ENCODE assay signal across 12 cellular contexts in genomic region chr2:127515383-127515915, GRCh38. TPM values are rescaled to one million over a fixed set of nuclear protein-coding genes. Genes with fewer than 3 reads are reported as not detected.
A peak's percentile ranks its signal among the peaks of the same experiment; 100 is the strongest.
DNase-seq lines count a peak whose midpoint lies in the region; ATAC-seq and TF ChIP-seq lines count a peak whose summit lies in the region.
"Had no signal": no experiment of that assay in that cellular context is flagged by ENCODE, and none has a peak within 500 bp of the region (broad histone marks: within the 10 kb centered on the region; RNA-seq: fewer than 3 reads in every experiment).

No MANE protein-coding gene starts in this region.

- H3K27me3 ChIP-seq in SJSA1 (replicated peaks) = no peaks in the 10 kb centered on the region
- H3K27me3 ChIP-seq: neutrophil had no signal

- H3K9me3 Mint-ChIP-seq in osteocyte (ENCODE audit: unreplicated experiment) = no peaks in the 10 kb centered on the region

- ATAC-seq in GM19324 (IDR thresholded peaks at IDR 0.05; ENCODE audit: low FRiP score, unreplicated experiment) (no peak), HG03108 (IDR thresholded peaks at IDR 0.05; ENCODE audit: unreplicated experiment) (no peak)
- ATAC-seq: activated CD4-positive, alpha-beta T cell treated with anti-CD3 and anti-CD28 coated beads for 36 hours; K562 had no signal

- H3K27ac ChIP-seq in SJSA1 = peak overlapping the region; percentile 87
- H3K27ac ChIP-seq: neutrophil had no signal

- H3K4me1 Mint-ChIP-seq in osteocyte (ENCODE audit: unreplicated experiment) = peaks cover 30% of the 10 kb centered on the region

- H3K4me3 ChIP-seq in AG09309 (ENCODE audit: control insufficient read depth, low read depth, low read length) = no peak overlapping the region
- H3K4me3 ChIP-seq in SJSA1 = no peak overlapping the region
- peak overlapping the region; percentile 26 for H3K4me3 ChIP-seq in fibroblast of the aortic adventitia (ENCODE audit: low read depth, low read length)
- H3K4me3 ChIP-seq: K562 had no signal

- TF ChIP-seq CTCF in AG09309 (IDR thresholded peaks at IDR 0.05; ENCODE audit: control insufficient read depth, insufficient read depth, low read depth, low read length, missing control alignments) = no peak
- no peak for TF ChIP-seq CTCF in fibroblast of the aortic adventitia (IDR thresholded peaks at IDR 0.05; ENCODE audit: insufficient read depth, low read length)
- TF ChIP-seq CTCF in osteocyte (IDR thresholded peaks at IDR 0.05) = no peak

- H3K36me3 ChIP-seq in SJSA1 = peaks cover 78% of the 10 kb centered on the region

- DNase-seq in AG09309 (ENCODE audit: low read depth) = peak; percentile 16
- DNase-seq in SJSA1 (ENCODE audit: low read depth in 1 of 2, low spot score in 2 of 2) = no peak
- DNase-seq in fibroblast of the aortic adventitia (ENCODE audit: low read depth) = peak; percentile 87
- no peak for DNase-seq in osteocyte (ENCODE audit: extremely low spot score, unreplicated experiment)
- no peak for DNase-seq in activated effector memory CD4-positive, alpha-beta T cell treated with anti-CD3 and anti-CD28 coated beads, Interleukin-2, amount 50 U/mL, for 16 hours
- no peak for DNase-seq in NAMALWA (ENCODE audit: low spot score)
- DNase-seq: activated CD4-positive, alpha-beta T cell treated with anti-CD3 and anti-CD28 coated beads for 36 hours had no signal

- peaks cover 48% of the 10 kb centered on the region for H3K36me3 Mint-ChIP-seq in osteocyte (ENCODE audit: unreplicated experiment)

- H3K4me3 Mint-ChIP-seq in osteocyte (ENCODE audit: unreplicated experiment) = no peak overlapping the region
- H3K4me3 Mint-ChIP-seq: activated CD4-positive, alpha-beta T cell treated with anti-CD3 and anti-CD28 coated beads for 36 hours had no signal

- no peaks in the 10 kb centered on the region for H3K27me3 Mint-ChIP-seq in osteocyte (ENCODE audit: unreplicated experiment)
- H3K27me3 Mint-ChIP-seq: activated CD4-positive, alpha-beta T cell treated with anti-CD3 and anti-CD28 coated beads for 36 hours had no signal

- peaks cover 40% of the 10 kb centered on the region for H3K4me1 ChIP-seq in SJSA1 (replicated peaks)

- no peaks in the 10 kb centered on the region for H3K9me3 ChIP-seq in SJSA1 (replicated peaks)
- H3K9me3 ChIP-seq: neutrophil had no signal

- H3K27ac Mint-ChIP-seq in osteocyte (ENCODE audit: unreplicated experiment) = peak overlapping the region; percentile 72

RNA-seq across cellular contexts. Expression of gene IWS1, which starts 10.8 kb away (rescaled TPM):
- 73.7 and 127 TPM in 2 replicates for total RNA-seq in SJSA1 (2014; rRNA removed; shearing (Covaris generic))
- total RNA-seq in fibroblast of the aortic adventitia (ENCODE audit: low replicate concordance) (37.7 and 176 TPM in 2 replicates), osteocyte (39.8 and 40.9 TPM in 2 replicates)

RNA-seq across cellular contexts. Expression of gene MYO7B, which starts 20.0 kb away (rescaled TPM):
- 1.2 and 1.8 TPM in 2 replicates for total RNA-seq in SJSA1 (2014; rRNA removed; shearing (Covaris generic))
- total RNA-seq in fibroblast of the aortic adventitia (ENCODE audit: low replicate concordance) = 0.18 TPM in 1 of 2 replicates, not detected in the other
- total RNA-seq in osteocyte = not detected in 2 replicates
- total RNA-seq: K562, NCI-H460 had no signal

Comparison
In these comparisons a context has a peak if more than half of its experiments do, and no peak if none do; other contexts are left out.
1. DNase-seq: peak in AG09309 (single experiment) and fibroblast of the aortic adventitia (single experiment); none in SJSA1 (0 of 2), osteocyte (single experiment), activated effector memory CD4-positive, alpha-beta T cell treated with anti-CD3 and anti-CD28 coated beads, Interleukin-2, amount 50 U/mL, for 16 hours (single experiment) and NAMALWA (single experiment).